15 cellular contexts compared by ENCODE assay signal in the genomic region with DNA sequence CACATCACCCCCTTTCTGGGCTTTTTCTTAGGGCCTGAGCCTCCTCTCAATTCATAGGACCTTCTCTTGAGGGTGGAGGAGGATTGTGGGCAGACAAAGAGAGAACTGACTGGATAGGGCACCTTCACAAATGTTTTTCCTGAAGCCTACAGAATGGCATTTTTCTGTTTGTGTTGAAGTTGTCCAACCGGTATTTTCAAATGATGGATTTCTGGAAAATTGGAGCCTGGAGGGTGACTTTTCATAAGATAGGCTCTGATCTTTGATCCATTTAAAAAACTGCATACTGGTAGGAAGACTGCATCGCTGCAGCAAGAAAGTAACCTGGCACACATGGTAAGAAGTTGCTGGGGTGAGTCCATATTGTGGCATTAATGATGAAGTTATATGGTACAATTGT.
A peak's percentile ranks its signal among the peaks of the same experiment; 100 is the strongest.
DNase-seq lines count a peak whose midpoint lies in the region; TF ChIP-seq lines count a peak whose summit lies in the region.
"Had no signal": no experiment of that assay in that cellular context is flagged by ENCODE, and none has a peak within 500 bp of the region (broad histone marks: within the 10 kb centered on the region; RNA-seq: fewer than 3 reads in every experiment).

No MANE protein-coding gene starts in this region.

- no peak overlapping the region for H4K91ac ChIP-seq in trophoblast cell (ENCODE audit: low read depth, low read length)
- no peak overlapping the region for H4K91ac ChIP-seq in mesenchymal stem cell (ENCODE audit: low read length)

- no peaks in the 10 kb centered on the region for H3K79me2 ChIP-seq in OCI-LY3 (ENCODE audit: low read length)
- H3K79me2 ChIP-seq in trophoblast cell (ENCODE audit: control insufficient read depth, insufficient read depth, low read length, poor library complexity), result no peaks in the 10 kb centered on the region

- intact Hi-C loops in esophagus muscularis mucosa (cut with DNase I), result no loop called here

- H3K4ac ChIP-seq in trophoblast cell (ENCODE audit: low read depth, low read length) (no peak overlapping the region), mesenchymal stem cell (ENCODE audit: low read depth in 1 of 2, low read length in 2 of 2) (no peak overlapping the region)

- no peaks in the 10 kb centered on the region for H3K27me3 ChIP-seq in BLaER1 treated with 17β-estradiol and CSF1 and Interleukin-3, amounts not matched to agents 10 nM and 100 nM
- peaks cover 22% of the 10 kb centered on the region; the same call in 1 of the 2 replicates for H3K27me3 ChIP-seq in OCI-LY3 (ENCODE audit: low read depth, low read length)
- no peaks in the 10 kb centered on the region for H3K27me3 ChIP-seq in esophagus muscularis mucosa
- no peaks in the 10 kb centered on the region for H3K27me3 ChIP-seq in trophoblast cell (ENCODE audit: insufficient read depth, low read length)
- peaks cover 4 to 40% of the 10 kb centered on the region in 2 experiments for H3K27me3 ChIP-seq in mesenchymal stem cell (ENCODE audit: control insufficient read depth in 1 of 2, insufficient read depth in 1 of 2, low read length in 2 of 2)
- H3K27me3 ChIP-seq: Peyer's patch had no signal

- peaks cover 55 to 88% (median 71%) of the 10 kb centered on the region in 10 experiments for H3K4me1 ChIP-seq in BLaER1 treated with 17β-estradiol and CSF1 and Interleukin-3, amounts not matched to agents 10 nM and 100 nM
- H3K4me1 ChIP-seq in OCI-LY3 (ENCODE audit: low read length), result peaks cover 85% of the 10 kb centered on the region
- H3K4me1 ChIP-seq in esophagus muscularis mucosa, result no peaks in the 10 kb centered on the region
- peaks cover 3 to 11% of the 10 kb centered on the region in 2 experiments for H3K4me1 ChIP-seq in trophoblast cell (ENCODE audit: control insufficient read depth in 1 of 2, insufficient read depth in 2 of 2, low read length in 2 of 2)
- no peaks in the 10 kb centered on the region for H3K4me1 ChIP-seq in mesenchymal stem cell (ENCODE audit: control insufficient read depth, insufficient read depth, low read depth, low read length)
- H3K4me1 ChIP-seq: A549 had no signal

- H3K18ac ChIP-seq in trophoblast cell (ENCODE audit: low read length), result no peak overlapping the region
- H3K18ac ChIP-seq in mesenchymal stem cell (ENCODE audit: low read depth in 1 of 2, low read length in 2 of 2), result no peak overlapping the region

- H2AK5ac ChIP-seq in trophoblast cell (ENCODE audit: low read length), result no peak overlapping the region
- H2AK5ac ChIP-seq in mesenchymal stem cell (ENCODE audit: low read length, severe bottlenecking), result no peak overlapping the region

- no peak overlapping the region for H2BK15ac ChIP-seq in mesenchymal stem cell (ENCODE audit: low read depth, poor library complexity, severe bottlenecking)

- H3K79me1 ChIP-seq in trophoblast cell (ENCODE audit: low read length) (no peaks in the 10 kb centered on the region), mesenchymal stem cell (replicated peaks; ENCODE audit: low read length, poor library complexity, severe bottlenecking) (no peaks in the 10 kb centered on the region)

- H3K14ac ChIP-seq in trophoblast cell (ENCODE audit: low read length), result no peak overlapping the region
- no peak overlapping the region for H3K14ac ChIP-seq in mesenchymal stem cell (ENCODE audit: low read length in 2 of 2)

- no peak overlapping the region for H4K12ac ChIP-seq in trophoblast cell (ENCODE audit: low read depth, low read length)

- no peaks in the 10 kb centered on the region for H4K20me1 ChIP-seq in BLaER1 treated with 17β-estradiol and CSF1 and Interleukin-3, amounts not matched to agents 10 nM and 100 nM
- no peaks in the 10 kb centered on the region for H4K20me1 ChIP-seq in OCI-LY3 (ENCODE audit: insufficient read depth, low read length)

- H3K4me2 ChIP-seq in BLaER1 treated with 17β-estradiol and CSF1 and Interleukin-3, amounts not matched to agents 10 nM and 100 nM, result peak overlapping the region; percentile 31 to 89 (median 83)
- H3K4me2 ChIP-seq in OCI-LY3 (ENCODE audit: low read length) (peak overlapping the region; percentile 68), trophoblast cell (ENCODE audit: low read length) (peak overlapping the region; percentile 18), mesenchymal stem cell (ENCODE audit: low read length, poor library complexity, severe bottlenecking) (no peak overlapping the region)
- H3K4me2 ChIP-seq: A549, GM23338 had no signal

- no peak overlapping the region for H2BK5ac ChIP-seq in trophoblast cell (ENCODE audit: low read depth, low read length, poor library complexity)
- no peak overlapping the region for H2BK5ac ChIP-seq in mesenchymal stem cell (ENCODE audit: low read depth, low read length, poor library complexity, severe bottlenecking)

- in situ Hi-C loops in GM13977 (cut with MboI; ENCODE audit: low pct_unique_long_range_greater_than_20kb, low sequenced_read_pairs, unreplicated experiment), result no loop called here

- H3K36me3 ChIP-seq in BLaER1 treated with 17β-estradiol and CSF1 and Interleukin-3, amounts not matched to agents 10 nM and 100 nM, result no peaks in the 10 kb centered on the region
- H3K36me3 ChIP-seq in OCI-LY3 (replicated peaks; ENCODE audit: low read depth, low read length), result peaks cover 7% of the 10 kb centered on the region
- H3K36me3 ChIP-seq in esophagus muscularis mucosa, result no peaks in the 10 kb centered on the region
- H3K36me3 ChIP-seq in trophoblast cell (ENCODE audit: control insufficient read depth in 1 of 2, insufficient read depth in 2 of 2, low read length in 2 of 2), result no peaks in the 10 kb centered on the region
- H3K36me3 ChIP-seq in mesenchymal stem cell (ENCODE audit: control insufficient read depth in 1 of 2, insufficient read depth in 2 of 2, low read depth in 1 of 2, low read length in 2 of 2), result no peaks in the 10 kb centered on the region
- H3K36me3 ChIP-seq: Peyer's patch had no signal

- TF ChIP-seq CTCF in OCI-LY3 (IDR thresholded peaks at IDR 0.05; ENCODE audit: low read depth, low read length) (no peak), esophagus muscularis mucosa (IDR thresholded peaks at IDR 0.05) (no peak), GM13977 (IDR thresholded peaks at IDR 0.05; ENCODE audit: extremely low read depth, insufficient read depth, missing control alignments) (no peak)

- peak overlapping the region in 9 of 11 experiments; percentile 43 to 91 (median 78); a peak in 14 of 22 replicates for H3K27ac ChIP-seq in BLaER1 treated with 17β-estradiol and CSF1 and Interleukin-3, amounts not matched to agents 10 nM and 100 nM
- H3K27ac ChIP-seq in OCI-LY3 (ENCODE audit: low read length), result 0 out of 2 replicates have a peak overlapping the region, but pooled peaks have one; percentile 80
- H3K27ac ChIP-seq in esophagus muscularis mucosa (replicated peaks in 1 of 4), result no peak overlapping the region
- no peak overlapping the region for H3K27ac ChIP-seq in trophoblast cell (ENCODE audit: low read depth, low read length)
- H3K27ac ChIP-seq in mesenchymal stem cell (ENCODE audit: low read length, poor library complexity, severe bottlenecking), result no peak overlapping the region
- H3K27ac ChIP-seq: A549 had no signal

- H2AFZ ChIP-seq in OCI-LY3 (ENCODE audit: low read depth, low read length) (no peak overlapping the region), trophoblast cell (ENCODE audit: insufficient read depth, low read length, poor library complexity) (no peak overlapping the region), mesenchymal stem cell (ENCODE audit: low read depth, low read length) (no peak overlapping the region)
- H2AFZ ChIP-seq: GM23338 had no signal

- H3K9me3 ChIP-seq in BLaER1 treated with 17β-estradiol and CSF1 and Interleukin-3, amounts not matched to agents 10 nM and 100 nM (replicated peaks in 1 of 11), result peaks cover 2 to 19% (median 4%) of the 10 kb centered on the region in 11 experiments; a peak in 20 of 22 replicates
- H3K9me3 ChIP-seq in OCI-LY3 (ENCODE audit: insufficient read depth, low read length) (peaks cover 12% of the 10 kb centered on the region; the same call in 1 of the 2 replicates), esophagus muscularis mucosa (peaks cover 0 to 4% (median 0%) of the 10 kb centered on the region in 4 donors), trophoblast cell (ENCODE audit: insufficient read depth, low read depth, low read length) (no peaks in the 10 kb centered on the region), mesenchymal stem cell (ENCODE audit: control insufficient read depth, low read length) (no peaks in the 10 kb centered on the region)
- H3K9me3 ChIP-seq: Peyer's patch had no signal

- H3K9ac ChIP-seq in BLaER1 treated with 17β-estradiol and CSF1 and Interleukin-3, amounts not matched to agents 10 nM and 100 nM, result peak overlapping the region in 1 of 11 experiments; percentile 50; a peak in 3 of 22 replicates
- H3K9ac ChIP-seq in OCI-LY3 (ENCODE audit: low read length) (no peak overlapping the region), trophoblast cell (ENCODE audit: low read length) (no peak overlapping the region), mesenchymal stem cell (ENCODE audit: low read length) (no peak overlapping the region)

- DNase-seq in esophagus muscularis mucosa (ENCODE audit: extremely low spot score) (peak; percentile 39), trophoblast cell (peak; percentile 40 to 90), GM13977 (ENCODE audit: low spot score) (no peak), DMS114 treated with DMSO at 0.1 percent for 48 hours (lab: John Stamatoyannopoulos, UW; ENCODE audit: unreplicated experiment) (no peak), mesenchymal stem cell (no peak), iPS-NIHi7 (ENCODE audit: extremely low spot score) (no peak)
- DNase-seq: KG1, NCI-H146, NCI-H2081 treated with DMSO at 0.1 percent for 48 hours, NCI-H510A treated with DMSO at 0.1 percent for 48 hours, Peyer's patch had no signal

- H3K4me3 ChIP-seq in BLaER1 treated with 17β-estradiol and CSF1 and Interleukin-3, amounts not matched to agents 10 nM and 100 nM, result no peak overlapping the region
- no peak overlapping the region for H3K4me3 ChIP-seq in OCI-LY3 (ENCODE audit: low read length)
- no peak overlapping the region for H3K4me3 ChIP-seq in esophagus muscularis mucosa
- no peak overlapping the region for H3K4me3 ChIP-seq in trophoblast cell (ENCODE audit: low read depth, low read length)
- H3K4me3 ChIP-seq in mesenchymal stem cell (ENCODE audit: insufficient read depth in 1 of 2, low read depth in 1 of 2, low read length in 2 of 2), result no peak overlapping the region
- H3K4me3 ChIP-seq: A549, GM23338, Peyer's patch had no signal

- TF ChIP-seq EP300 in esophagus muscularis mucosa (IDR thresholded peaks at IDR 0.05), result no peak

- H3K23ac ChIP-seq in trophoblast cell (ENCODE audit: low read length), result no peak overlapping the region
- no peak overlapping the region for H3K23ac ChIP-seq in mesenchymal stem cell (ENCODE audit: low read length in 2 of 2)

- H2BK120ac ChIP-seq in trophoblast cell (ENCODE audit: insufficient read depth, low read length, poor library complexity) (no peak overlapping the region), mesenchymal stem cell (ENCODE audit: low read depth, low read length) (no peak overlapping the region)

- no peak for TF ChIP-seq POLR2A in esophagus muscularis mucosa (IDR thresholded peaks at IDR 0.05; ENCODE audit: low read depth)

- no peak overlapping the region for H4K8ac ChIP-seq in trophoblast cell (ENCODE audit: low read depth, low read length)
- no peak overlapping the region for H4K8ac ChIP-seq in mesenchymal stem cell (ENCODE audit: low read length)

- H2BK12ac ChIP-seq in trophoblast cell (ENCODE audit: low read length), result no peak overlapping the region
- H2BK12ac ChIP-seq in mesenchymal stem cell (ENCODE audit: low read length in 2 of 2), result no peak overlapping the region

- WGBS in esophagus muscularis mucosa, result 68% methylated on average over 2 of the region's 2 CpGs
- whole genome bisulfite sequencing in trophoblast cell (ENCODE audit: extremely low coverage, insufficient coverage, insufficient read length), result no CpG with 5 or more reads among the region's 2 CpGs
- WGBS in mesenchymal stem cell, result 80% methylated on average over 2 of the region's 2 CpGs

Comparison
In these comparisons a context has a peak if more than half of its experiments do, and no peak if none do; other contexts are left out.
1. H3K27ac ChIP-seq: peak in BLaER1 treated with 17β-estradiol and CSF1 and Interleukin-3, amounts not matched to agents 10 nM and 100 nM (9 of 11) and OCI-LY3 (single experiment); none in esophagus muscularis mucosa (0 of 4), trophoblast cell (single experiment) and mesenchymal stem cell (single experiment).
2. DNase-seq: peak in esophagus muscularis mucosa (single experiment) and trophoblast cell (2 of 2); none in GM13977 (single experiment), DMS114 treated with DMSO at 0.1 percent for 48 hours (single experiment), mesenchymal stem cell (single experiment) and iPS-NIHi7 (single experiment).